In the genomic region with DNA sequence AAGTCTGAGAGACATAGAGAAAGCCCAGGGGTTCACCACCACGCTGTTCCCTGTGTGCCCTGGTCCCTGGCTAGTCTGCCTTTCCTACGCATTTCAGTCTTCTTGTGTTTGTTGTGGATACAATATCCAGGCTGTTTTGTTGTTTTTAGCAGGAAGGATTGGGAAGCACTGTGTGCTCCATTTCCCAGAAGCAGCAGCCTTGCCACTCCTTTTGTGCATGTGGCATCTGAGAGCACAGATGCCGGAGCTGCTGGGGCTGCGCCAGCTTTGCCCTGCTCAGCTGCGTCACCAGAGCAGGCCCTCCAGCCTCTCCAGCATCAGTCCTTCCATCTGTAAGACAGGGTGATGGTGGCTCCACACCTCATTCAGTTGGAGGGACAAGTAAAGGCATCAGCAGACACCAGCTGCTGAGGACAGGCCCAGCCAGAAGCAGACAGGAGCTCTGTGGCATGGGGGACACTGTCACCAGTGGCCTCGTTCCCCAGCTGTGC, we compare ENCODE assay signal across 9 cellular contexts.
DNase-seq lines count a peak whose midpoint lies in the region; ATAC-seq and TF ChIP-seq lines count a peak whose summit lies in the region.
"Had no signal": no experiment of that assay in that cellular context is flagged by ENCODE, and none has a peak within 500 bp of the region (broad histone marks: within the 10 kb centered on the region; RNA-seq: fewer than 3 reads in every experiment).

No MANE protein-coding gene starts in this region.

- no peak for TF ChIP-seq CTCF in chondrocyte (IDR thresholded peaks at IDR 0.05)
- no peak for TF ChIP-seq CTCF in GM10248 (IDR thresholded peaks at IDR 0.05; ENCODE audit: control extremely low read depth, extremely low read depth, low read depth, missing control alignments)

- no peak overlapping the region for H3K4me3 ChIP-seq in CD4-positive, CD25-positive, alpha-beta regulatory T cell (ENCODE audit: low read depth, low read length)

- no peaks in the 10 kb centered on the region for H3K27me3 ChIP-seq in CD4-positive, CD25-positive, alpha-beta regulatory T cell (ENCODE audit: control insufficient read depth, insufficient read depth, low read length)

- peaks cover 16 to 83% (median 66%) of the 10 kb centered on the region in 4 donors for H3K4me1 Mint-ChIP-seq in CD4-positive, CD25-positive, alpha-beta regulatory T cell
- peaks cover 6% of the 10 kb centered on the region for H3K4me1 Mint-ChIP-seq in chondrocyte (ENCODE audit: low read depth)

- H3K4me1 ChIP-seq in CD4-positive, CD25-positive, alpha-beta regulatory T cell (ENCODE audit: control insufficient read depth, insufficient read depth, low read length, poor library complexity, severe bottlenecking): peaks cover 63% of the 10 kb centered on the region

- POLR2A ChIA-PET in GM10248 (lab: Yijun Ruan, JAX): no interaction called here

- no peaks in the 10 kb centered on the region for H3K36me3 ChIP-seq in CD4-positive, CD25-positive, alpha-beta regulatory T cell (ENCODE audit: control insufficient read depth, insufficient read depth, low read length)

- CTCF ChIA-PET in GM10248 (lab: Yijun Ruan, JAX): interaction anchor here (1.0 kb wide), 1 partner anchor 18 kb away, joined by 3 read pairs; no protein-coding TSS in a partner anchor

- DNase-seq in CD4-positive, CD25-positive, alpha-beta regulatory T cell: no peak
- DNase-seq in NCI-H774 (lab: John Stamatoyannopoulos, UW): peak; percentile 5
- DNase-seq in chondrocyte (ENCODE audit: low spot score): peak; percentile 57
- peak; percentile 85 for DNase-seq in myocyte (ENCODE audit: low read depth)
- DNase-seq in activated CD4-positive, CD25-positive, alpha-beta regulatory T cell treated with anti-CD3 and anti-CD28 coated beads, Interleukin-2, amount 50 U/mL, for 72 hours: no peak
- no peak for DNase-seq in GM10248 (ENCODE audit: extremely low spot score)
- DNase-seq in mucosa of gallbladder (ENCODE audit: low spot score): no peak
- DNase-seq: NCI-H1694 had no signal

- no peaks in the 10 kb centered on the region for H3K9me3 ChIP-seq in CD4-positive, CD25-positive, alpha-beta regulatory T cell (ENCODE audit: control insufficient read depth in 2 of 2, low read length in 2 of 2)

- H3K36me3 Mint-ChIP-seq in CD4-positive, CD25-positive, alpha-beta regulatory T cell: no peaks in the 10 kb centered on the region
- H3K36me3 Mint-ChIP-seq in chondrocyte (ENCODE audit: low read depth): no peaks in the 10 kb centered on the region

- peak overlapping the region in 2 of 4 donors; percentile 33 to 46 for H3K4me3 Mint-ChIP-seq in CD4-positive, CD25-positive, alpha-beta regulatory T cell
- no peak overlapping the region for H3K4me3 Mint-ChIP-seq in chondrocyte (ENCODE audit: unreplicated experiment)

- H3K9me3 Mint-ChIP-seq in CD4-positive, CD25-positive, alpha-beta regulatory T cell: peaks cover 0 to 3% (median 0%) of the 10 kb centered on the region in 7 donors
- H3K9me3 Mint-ChIP-seq in chondrocyte (ENCODE audit: low read depth): no peaks in the 10 kb centered on the region

- peak overlapping the region; percentile 45 to 86 (median 82) for H3K27ac Mint-ChIP-seq in CD4-positive, CD25-positive, alpha-beta regulatory T cell
- H3K27ac Mint-ChIP-seq in chondrocyte (ENCODE audit: unreplicated experiment): no peak overlapping the region

- H3K27ac ChIP-seq in CD4-positive, CD25-positive, alpha-beta regulatory T cell (ENCODE audit: insufficient read depth, low read length, poor library complexity, severe bottlenecking): peak overlapping the region; percentile 47

- H3K27me3 Mint-ChIP-seq in CD4-positive, CD25-positive, alpha-beta regulatory T cell: peaks cover 20% of the 10 kb centered on the region
- H3K27me3 Mint-ChIP-seq in chondrocyte (ENCODE audit: low read depth): peaks cover 17% of the 10 kb centered on the region

- no peak for ATAC-seq in CD4-positive, CD25-positive, alpha-beta regulatory T cell (ENCODE audit: low read depth in 2 of 2)
- no peak for ATAC-seq in HG03354 (IDR thresholded peaks at IDR 0.05; ENCODE audit: poor library complexity, severe bottlenecking, unreplicated experiment)

Comparison
In these comparisons a context has a peak if more than half of its experiments do, and no peak if none do; other contexts are left out.
1. DNase-seq: peak in NCI-H774 (single experiment), chondrocyte (single experiment) and myocyte (single experiment); none in CD4-positive, CD25-positive, alpha-beta regulatory T cell (0 of 3), activated CD4-positive, CD25-positive, alpha-beta regulatory T cell treated with anti-CD3 and anti-CD28 coated beads, Interleukin-2, amount 50 U/mL, for 72 hours (single experiment), GM10248 (single experiment) and mucosa of gallbladder (single experiment).